Comparison of ENCODE assay signal across 15 cellular contexts in the genomic region with DNA sequence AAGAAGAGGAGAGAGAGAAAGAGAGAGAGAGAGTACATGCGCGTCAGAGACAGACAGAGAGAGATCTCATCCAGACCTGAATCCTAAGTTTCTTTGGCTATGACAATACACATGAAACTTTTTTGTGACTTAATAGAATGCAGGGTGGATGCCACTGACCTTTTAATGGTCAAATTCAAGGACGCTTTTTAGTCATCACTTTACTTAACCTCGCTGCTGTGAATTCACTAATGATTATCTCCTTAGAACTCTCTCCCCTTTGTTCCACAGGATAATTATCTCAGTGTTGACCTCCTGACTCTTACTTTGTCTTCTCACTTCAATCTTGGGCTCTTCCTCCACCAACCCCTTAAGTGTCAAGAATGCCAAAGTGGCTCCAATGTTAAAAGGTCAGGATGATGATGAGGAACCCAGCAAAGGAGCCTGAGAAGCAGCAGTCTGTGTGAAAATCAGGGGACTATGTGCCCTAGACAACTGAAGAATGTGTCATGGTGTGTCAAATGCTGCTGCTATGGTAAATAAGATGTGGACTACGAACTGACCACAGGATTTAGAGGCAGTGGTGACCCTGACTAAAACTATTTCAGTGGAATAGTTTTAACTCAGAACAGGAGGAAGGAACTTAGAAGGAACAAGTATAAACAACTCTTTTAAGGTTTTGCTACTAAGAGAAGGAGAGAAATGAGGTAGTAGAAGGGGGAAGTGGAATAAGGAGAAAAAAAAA.
DNase-seq lines count a peak whose midpoint lies in the region; ATAC-seq and TF ChIP-seq lines count a peak whose summit lies in the region.
"Had no signal": no experiment of that assay in that cellular context is flagged by ENCODE, and none has a peak within 500 bp of the region (broad histone marks: within the 10 kb centered on the region; RNA-seq: fewer than 3 reads in every experiment).

No MANE protein-coding gene starts in this region.

- H3K27ac Mint-ChIP-seq in stimulated activated memory B cell treated with anti-CD40 and anti-IgM and Interleukin-4, amounts not matched to agents 10 μg/mL and 1 μg/mL and 100 μg/mL, for 72 hours: peak overlapping the region; percentile 38
- H3K27ac Mint-ChIP-seq in mesothelial cell of epicardium: no peak overlapping the region
- H3K27ac Mint-ChIP-seq: activated naive CD4-positive, alpha-beta T cell treated with anti-CD3 and anti-CD28 coated beads, Interleukin-2, amount 50 U/mL, for 24 hours; natural killer cell had no signal

- DNase-seq in SIG-M5 treated with dmso at 0.1 percent for 504 hours (lab: John Stamatoyannopoulos, UW; ENCODE audit: unreplicated experiment) (peak; percentile 15), SIG-M5 (lab: John Stamatoyannopoulos, UW) (no peak), UCSD-AML1 (lab: John Stamatoyannopoulos, UW; ENCODE audit: unreplicated experiment) (peak; percentile 5), kidney tubule cell (ENCODE audit: low spot score) (peak; percentile 65), mesothelial cell of epicardium (ENCODE audit: low spot score in 2 of 2, unreplicated experiment in 2 of 2) (no peak)
- DNase-seq: 8988T, dermis blood vessel endothelial cell, natural killer cell, NCI-H226, sigmoid colon had no signal

- no peak overlapping the region for H3K4me3 Mint-ChIP-seq in stimulated activated memory B cell treated with anti-CD40 and anti-IgM and Interleukin-4, amounts not matched to agents 10 μg/mL and 1 μg/mL and 100 μg/mL, for 72 hours
- H3K4me3 Mint-ChIP-seq in mesothelial cell of epicardium: no peak overlapping the region
- H3K4me3 Mint-ChIP-seq: activated naive CD4-positive, alpha-beta T cell treated with anti-CD3 and anti-CD28 coated beads, Interleukin-2, amount 50 U/mL, for 24 hours; natural killer cell had no signal

- no peaks in the 10 kb centered on the region for H3K9me3 Mint-ChIP-seq in stimulated activated memory B cell treated with anti-CD40 and anti-IgM and Interleukin-4, amounts not matched to agents 10 μg/mL and 1 μg/mL and 100 μg/mL, for 72 hours
- H3K9me3 Mint-ChIP-seq in mesothelial cell of epicardium: no peaks in the 10 kb centered on the region
- H3K9me3 Mint-ChIP-seq: activated naive CD4-positive, alpha-beta T cell treated with anti-CD3 and anti-CD28 coated beads, Interleukin-2, amount 50 U/mL, for 24 hours; natural killer cell had no signal

- no peak for TF ChIP-seq CTCF in mesothelial cell of epicardium (IDR thresholded peaks at IDR 0.05; ENCODE audit: unreplicated experiment)

- H3K36me3 Mint-ChIP-seq in stimulated activated memory B cell treated with anti-CD40 and anti-IgM and Interleukin-4, amounts not matched to agents 10 μg/mL and 1 μg/mL and 100 μg/mL, for 72 hours: peaks cover 42% of the 10 kb centered on the region
- peaks cover 8% of the 10 kb centered on the region for H3K36me3 Mint-ChIP-seq in mesothelial cell of epicardium
- H3K36me3 Mint-ChIP-seq: natural killer cell had no signal

- no peaks in the 10 kb centered on the region for H3K27me3 Mint-ChIP-seq in stimulated activated memory B cell treated with anti-CD40 and anti-IgM and Interleukin-4, amounts not matched to agents 10 μg/mL and 1 μg/mL and 100 μg/mL, for 72 hours
- H3K27me3 Mint-ChIP-seq in mesothelial cell of epicardium (ENCODE audit: low read depth): no peaks in the 10 kb centered on the region
- H3K27me3 Mint-ChIP-seq: activated naive CD4-positive, alpha-beta T cell treated with anti-CD3 and anti-CD28 coated beads, Interleukin-2, amount 50 U/mL, for 24 hours had no signal

- ATAC-seq in stimulated activated memory B cell treated with anti-CD40 and anti-IgM and Interleukin-4, amounts not matched to agents 10 μg/mL and 1 μg/mL and 100 μg/mL, for 72 hours: peak; percentile 66
- ATAC-seq in esophagus mucosa: no peak
- no peak for ATAC-seq in GM21423 (IDR thresholded peaks at IDR 0.05; ENCODE audit: unreplicated experiment)
- ATAC-seq: natural killer cell, Panc1 had no signal

- peaks cover 17% of the 10 kb centered on the region for H3K4me1 Mint-ChIP-seq in stimulated activated memory B cell treated with anti-CD40 and anti-IgM and Interleukin-4, amounts not matched to agents 10 μg/mL and 1 μg/mL and 100 μg/mL, for 72 hours
- peaks cover 16% of the 10 kb centered on the region for H3K4me1 Mint-ChIP-seq in mesothelial cell of epicardium
- H3K4me1 Mint-ChIP-seq: activated naive CD4-positive, alpha-beta T cell treated with anti-CD3 and anti-CD28 coated beads, Interleukin-2, amount 50 U/mL, for 24 hours; natural killer cell had no signal

Comparison
In these comparisons a context has a peak if more than half of its experiments do, and no peak if none do; other contexts are left out.
1. DNase-seq: peak in SIG-M5 treated with dmso at 0.1 percent for 504 hours (single experiment), UCSD-AML1 (single experiment) and kidney tubule cell (single experiment); none in SIG-M5 (single experiment) and mesothelial cell of epicardium (0 of 2).